ENCODE assay signal across 25 cellular contexts in the genomic region with DNA sequence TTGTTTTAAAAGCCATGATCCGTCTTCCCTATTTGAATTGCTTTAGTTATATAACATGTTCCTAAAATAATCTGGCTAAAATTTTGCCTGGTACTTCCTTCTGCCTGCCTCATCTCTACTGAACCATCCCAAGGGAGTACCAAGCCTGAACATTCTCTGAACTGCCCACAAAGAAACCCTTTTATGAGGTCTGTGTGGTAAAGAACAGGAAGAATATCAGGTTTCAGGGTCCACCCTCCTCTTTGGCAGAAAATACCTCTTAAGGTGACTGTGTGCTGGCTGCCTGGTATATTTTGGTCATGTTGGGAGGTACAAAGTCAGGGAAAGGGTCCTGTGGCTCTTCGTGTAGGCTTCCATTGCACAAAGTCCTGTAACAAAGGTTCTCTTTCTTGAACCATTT.
"Had no signal": no experiment of that assay in that cellular context is flagged by ENCODE, and none has a peak within 500 bp of the region (broad histone marks: within the 10 kb centered on the region; RNA-seq: fewer than 3 reads in every experiment).

No MANE protein-coding gene starts in this region.

- H3K4me2 ChIP-seq: hepatocyte had no signal

- H3K27me3 ChIP-seq: hepatocyte, pancreas, upper lobe of left lung had no signal

- ATAC-seq: activated CD8-positive, alpha-beta memory T cell treated with anti-CD3 and anti-CD28 coated beads, Interleukin-2, amount 10 ng/mL, durations not matched to agents 7 days and 5 days; activated CD8-positive, alpha-beta T cell treated with anti-CD3 and anti-CD28 coated beads for 36 hours; left lobe of liver; lower lobe of right lung; mucosa of descending colon; right cardiac atrium; stimulated activated naive CD8-positive, alpha-beta T cell treated with anti-CD3 and anti-CD28 coated beads, Interleukin-15, Interleukin-2, amounts not matched to agents 100 U/mL and 50 U/mL, for 24 hours had no signal

- H3K36me3 ChIP-seq: lower lobe of right lung, pancreas, upper lobe of left lung, WERI-Rb-1 had no signal

- H3K4me1 ChIP-seq: lower lobe of right lung, pancreas, upper lobe of left lung had no signal

- H3K4me3 ChIP-seq: hepatocyte, lower lobe of right lung, mucosa of descending colon, pancreas, upper lobe of left lung had no signal

- H3K27ac ChIP-seq: hepatocyte, lower lobe of right lung, pancreas, upper lobe of left lung, WERI-Rb-1 had no signal

- H3K9me3 ChIP-seq: lower lobe of right lung, mucosa of descending colon, pancreas, upper lobe of left lung had no signal

- H2AFZ ChIP-seq: hepatocyte had no signal

- H3K79me2 ChIP-seq: hepatocyte had no signal

- DNase-seq: activated CD4-positive, alpha-beta T cell treated with anti-CD3 and anti-CD28 coated beads, Interleukin-2, amount 10 ng/mL, durations not matched to agents 7 days and 5 days; activated CD4-positive, CD25-positive, alpha-beta regulatory T cell treated with anti-CD3 and anti-CD28 coated beads, Interleukin-2, amount 50 U/mL, for 72 hours; activated CD8-positive, alpha-beta memory T cell treated with anti-CD3 and anti-CD28 coated beads, Interleukin-2, amount 10 ng/mL, durations not matched to agents 7 days and 5 days; activated CD8-positive, alpha-beta T cell treated with anti-CD3 and anti-CD28 coated beads for 36 hours; activated gamma-delta T cell treated with Interleukin-2 at 50 U/mL for 16 hours; activated T-cell treated with anti-CD3 and anti-CD28 coated beads for 4 hours; aorta; dermis blood vessel endothelial cell; effector CD8-positive, alpha-beta T cell; foreskin melanocyte; glutamatergic neuron; immature natural killer cell; lower lobe of right lung; mesendoderm; mucosa of descending colon; nephron progenitor cell; pancreas; right cardiac atrium; stimulated activated CD4-positive, alpha-beta T cell treated with anti-CD3 and anti-CD28 coated beads, Interleukin-12 subunit alpha, Interleukin-12 subunit beta, amount 100 ng/mL, for 4 hours; stimulated activated CD4-positive, alpha-beta T cell treated with anti-CD3 and anti-CD28 coated beads, Interleukin-4, amount 100 ng/mL, for 4 hours; stimulated activated naive CD8-positive, alpha-beta T cell treated with anti-CD3 and anti-CD28 coated beads, Interleukin-15, Interleukin-2, amounts not matched to agents 100 U/mL and 50 U/mL, for 24 hours; upper lobe of left lung; WERI-Rb-1 had no signal
